In genomic region chr6:167579786-167580370, GRCh38 we compare ENCODE assay signal across 22 cellular contexts.
DNase-seq lines count a peak whose midpoint lies in the region; ATAC-seq and TF ChIP-seq lines count a peak whose summit lies in the region.
"Had no signal": no experiment of that assay in that cellular context is flagged by ENCODE, and none has a peak within 500 bp of the region (broad histone marks: within the 10 kb centered on the region; RNA-seq: fewer than 3 reads in every experiment).

No MANE protein-coding gene starts in this region.

- H3K4me1 ChIP-seq in A673 (ENCODE audit: insufficient read depth, low read length, poor library complexity, severe bottlenecking) (peaks cover 27% of the 10 kb centered on the region), PC-9 (replicated peaks; ENCODE audit: insufficient read depth) (no peaks in the 10 kb centered on the region)

- H3K9me3 ChIP-seq in A673 (ENCODE audit: low read depth, low read length, poor library complexity, severe bottlenecking) (peaks cover 12% of the 10 kb centered on the region), SK-N-MC (ENCODE audit: low read depth, low read length) (peaks cover 9% of the 10 kb centered on the region; the same call in 1 of the 2 replicates), PC-9 (ENCODE audit: insufficient read depth, low read depth) (no peaks in the 10 kb centered on the region)

- H3K9me2 ChIP-seq in PC-9 (ENCODE audit: insufficient read depth): no peaks in the 10 kb centered on the region

- ATAC-seq in omental fat pad (ENCODE audit: low FRiP score): no peak
- ATAC-seq: HepG2, Panc1 had no signal

- no peaks in the 10 kb centered on the region for H3K36me3 ChIP-seq in A673 (ENCODE audit: insufficient read depth, low read length, poor library complexity, severe bottlenecking)
- no peaks in the 10 kb centered on the region for H3K36me3 ChIP-seq in SK-N-MC (ENCODE audit: insufficient read depth, low read length)
- no peaks in the 10 kb centered on the region for H3K36me3 ChIP-seq in PC-9 (ENCODE audit: low read depth)

- no peaks in the 10 kb centered on the region for H3K79me2 ChIP-seq in PC-9 (ENCODE audit: low read depth)

- H3F3A ChIP-seq in PC-9 (ENCODE audit: insufficient read depth, low read depth): no peaks in the 10 kb centered on the region

- H3K4me3 ChIP-seq in A673 (ENCODE audit: low read depth, low read length, poor library complexity, severe bottlenecking) (no peak overlapping the region), SK-N-MC (peak overlapping the region; percentile 65), PC-9 (no peak overlapping the region)

- POLR2A ChIA-PET in A673 (lab: Charles Lee; ENCODE audit: low non-redundant PET) (no interaction called here), PC-9 (lab: Charles Lee; ENCODE audit: unreplicated experiment) (no interaction called here)

- intact Hi-C loops in A673 (cut with micrococcal nuclease; ENCODE audit: unreplicated experiment) (no loop called here), PC-9 (cut with micrococcal nuclease; ENCODE audit: unreplicated experiment) (no loop called here)

- peak overlapping the region; percentile 39 for H3K9ac ChIP-seq in SK-N-MC (ENCODE audit: insufficient read length)

- BruUV-seq in A673 (replicated peaks; lab: Mats Ljungman, UMichigan): no TSS peak
- BruUV-seq in PC-9 (replicated peaks; lab: Mats Ljungman, UMichigan): no TSS peak

- H3K4me2 ChIP-seq in PC-9: no peak overlapping the region

- TF ChIP-seq CTCF in A673 (conservative IDR thresholded peaks at IDR 0.05; ENCODE audit: low read depth, low read length): no peak
- no peak for TF ChIP-seq CTCF in omental fat pad (IDR thresholded peaks at IDR 0.05)
- TF ChIP-seq CTCF in PC-9 (conservative IDR thresholded peaks at IDR 0.05): no peak

- peak overlapping the region; percentile 73 for H3K27ac ChIP-seq in A673 (ENCODE audit: low read depth, low read length, poor library complexity, severe bottlenecking)
- H3K27ac ChIP-seq in SK-N-MC: peak overlapping the region; percentile 93
- H3K27ac ChIP-seq in PC-9: no peak overlapping the region
- H3K27ac ChIP-seq: RWPE1 had no signal

- peak; percentile 74 for DNase-seq in A673 (ENCODE audit: low spot score)
- DNase-seq in SK-N-MC (ENCODE audit: low read depth, low spot score): no peak
- DNase-seq in iPS-NIHi11 (ENCODE audit: low spot score): peak; percentile 2
- peak; percentile 19 for DNase-seq in omental fat pad (ENCODE audit: low spot score)
- DNase-seq in pons (ENCODE audit: low spot score): no peak
- no peak for DNase-seq in PC-9
- DNase-seq in GM03348 (ENCODE audit: low spot score): no peak
- DNase-seq: 8988T; Calu3; DMS79 treated with DMSO at 0.1 percent for 48 hours; GF-D8; Kasumi-1; NCI-H1105; NCI-H187 treated with DMSO at 0.1 percent for 48 hours; NCI-H446 treated with DMSO at 0.1 percent for 48 hours; NCI-H526; NCI-H82; NK-92 treated with Interleukin-12 subunit alpha and Interleukin-12 subunit beta, amount 100 ng/mL, for 24 hours; SHP77 had no signal

- no peaks in the 10 kb centered on the region for H3K27me3 ChIP-seq in A673 (replicated peaks; ENCODE audit: insufficient read depth, low read depth, low read length, poor library complexity)
- peaks cover 50% of the 10 kb centered on the region for H3K27me3 ChIP-seq in PC-9 (ENCODE audit: insufficient read depth, low read depth)

- CTCF ChIA-PET in A673 (lab: Charles Lee): no interaction called here
- CTCF ChIA-PET in PC-9 (lab: Charles Lee): no interaction called here

- H2AFZ ChIP-seq in PC-9: no peak overlapping the region

- no peaks in the 10 kb centered on the region for H4K20me1 ChIP-seq in PC-9 (ENCODE audit: insufficient read depth)

Comparison
In these comparisons a context has a peak if more than half of its experiments do, and no peak if none do; other contexts are left out.
1. DNase-seq: peak in A673 (single experiment), iPS-NIHi11 (single experiment) and omental fat pad (single experiment); none in SK-N-MC (single experiment), pons (single experiment), PC-9 (0 of 2) and GM03348 (single experiment).